ENCODE assay signal across 1 cellular context in the genomic region with DNA sequence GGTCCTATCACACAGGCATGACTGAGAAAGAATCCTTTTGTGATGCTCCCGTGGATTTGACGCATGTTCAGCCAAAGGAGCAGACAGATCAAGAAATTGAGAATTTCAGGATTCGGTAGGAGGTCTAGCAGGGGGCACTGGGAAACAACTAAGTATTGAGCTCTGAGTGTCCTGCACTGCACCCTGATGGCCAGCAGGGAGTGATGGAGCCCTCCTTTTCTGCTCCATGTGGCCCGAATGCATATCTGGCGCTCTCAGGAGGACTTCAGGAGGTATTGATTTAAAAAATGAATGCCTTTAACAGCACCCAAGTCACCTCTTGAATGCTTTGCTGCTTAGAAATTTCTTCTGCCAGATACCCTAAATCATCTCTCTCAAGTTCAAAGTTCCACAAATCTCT.
TF ChIP-seq lines count a peak whose summit lies in the region.

No MANE protein-coding gene starts in this region.

TF ChIP-seq in HCT116, 20 proteins besides CTCF, POLR2A, EP300 and RAD21 (continued from another document):
- TF ChIP-seq, protein P1, sequence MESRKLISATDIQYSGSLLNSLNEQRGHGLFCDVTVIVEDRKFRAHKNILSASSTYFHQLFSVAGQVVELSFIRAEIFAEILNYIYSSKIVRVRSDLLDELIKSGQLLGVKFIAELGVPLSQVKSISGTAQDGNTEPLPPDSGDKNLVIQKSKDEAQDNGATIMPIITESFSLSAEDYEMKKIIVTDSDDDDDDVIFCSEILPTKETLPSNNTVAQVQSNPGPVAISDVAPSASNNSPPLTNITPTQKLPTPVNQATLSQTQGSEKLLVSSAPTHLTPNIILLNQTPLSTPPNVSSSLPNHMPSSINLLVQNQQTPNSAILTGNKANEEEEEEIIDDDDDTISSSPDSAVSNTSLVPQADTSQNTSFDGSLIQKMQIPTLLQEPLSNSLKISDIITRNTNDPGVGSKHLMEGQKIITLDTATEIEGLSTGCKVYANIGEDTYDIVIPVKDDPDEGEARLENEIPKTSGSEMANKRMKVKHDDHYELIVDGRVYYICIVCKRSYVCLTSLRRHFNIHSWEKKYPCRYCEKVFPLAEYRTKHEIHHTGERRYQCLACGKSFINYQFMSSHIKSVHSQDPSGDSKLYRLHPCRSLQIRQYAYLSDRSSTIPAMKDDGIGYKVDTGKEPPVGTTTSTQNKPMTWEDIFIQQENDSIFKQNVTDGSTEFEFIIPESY (IDR thresholded peaks at IDR 0.05; ENCODE audit: extremely low read depth, insufficient replicate concordance, low read length) = no peak
